Comparison of ENCODE assay signal across 22 cellular contexts in genomic region chr19:17398902-17399527, GRCh38. TPM values are rescaled to one million over a fixed set of nuclear protein-coding genes. Genes with fewer than 3 reads are reported as not detected.
A peak's percentile ranks its signal among the peaks of the same experiment; 100 is the strongest.
DNase-seq lines count a peak whose midpoint lies in the region; ATAC-seq lines count a peak whose summit lies in the region.
"Had no signal": no experiment of that assay in that cellular context is flagged by ENCODE, and none has a peak within 500 bp of the region (broad histone marks: within the 10 kb centered on the region; RNA-seq: fewer than 3 reads in every experiment).

No MANE protein-coding gene starts in this region.

- no peaks in the 10 kb centered on the region for H3K9me3 Mint-ChIP-seq in activated naive CD8-positive, alpha-beta T cell (ENCODE audit: low read depth)
- H3K9me3 Mint-ChIP-seq in activated naive CD8-positive, alpha-beta T cell treated with anti-CD3 and anti-CD28 coated beads, Interleukin-2, amount 50 U/mL, for 24 hours, result no peaks in the 10 kb centered on the region
- H3K9me3 Mint-ChIP-seq in central memory CD8-positive, alpha-beta T cell, result no peaks in the 10 kb centered on the region
- H3K9me3 Mint-ChIP-seq: H9 had no signal

- intact Hi-C loops in Right ventricle myocardium superior (cut with DNase I), result loop anchor here (5.0 kb wide), 1 partner anchor 68 kb away; no protein-coding TSS in a partner anchor

- H3K27ac Mint-ChIP-seq in activated naive CD8-positive, alpha-beta T cell, result peak overlapping the region; percentile 46
- no peak overlapping the region for H3K27ac Mint-ChIP-seq in activated naive CD8-positive, alpha-beta T cell treated with anti-CD3 and anti-CD28 coated beads, Interleukin-2, amount 50 U/mL, for 24 hours
- peak overlapping the region; percentile 14 for H3K27ac Mint-ChIP-seq in T-helper 17 cell
- peak overlapping the region; percentile 25 for H3K27ac Mint-ChIP-seq in central memory CD8-positive, alpha-beta T cell (ENCODE audit: low read depth)
- H3K27ac Mint-ChIP-seq: B cell, H9 had no signal

- no peaks in the 10 kb centered on the region for H3K27me3 Mint-ChIP-seq in activated naive CD8-positive, alpha-beta T cell
- H3K27me3 Mint-ChIP-seq in activated naive CD8-positive, alpha-beta T cell treated with anti-CD3 and anti-CD28 coated beads, Interleukin-2, amount 50 U/mL, for 24 hours, result no peaks in the 10 kb centered on the region
- no peaks in the 10 kb centered on the region for H3K27me3 Mint-ChIP-seq in T-helper 17 cell
- no peaks in the 10 kb centered on the region for H3K27me3 Mint-ChIP-seq in central memory CD8-positive, alpha-beta T cell
- H3K27me3 Mint-ChIP-seq: B cell had no signal

- H3K4me1 Mint-ChIP-seq in activated naive CD8-positive, alpha-beta T cell (ENCODE audit: low read depth), result peaks cover 9% of the 10 kb centered on the region
- peaks cover 19% of the 10 kb centered on the region for H3K4me1 Mint-ChIP-seq in activated naive CD8-positive, alpha-beta T cell treated with anti-CD3 and anti-CD28 coated beads, Interleukin-2, amount 50 U/mL, for 24 hours
- H3K4me1 Mint-ChIP-seq in T-helper 17 cell, result peaks cover 17% of the 10 kb centered on the region
- peaks cover 8% of the 10 kb centered on the region for H3K4me1 Mint-ChIP-seq in central memory CD8-positive, alpha-beta T cell

- ATAC-seq in activated naive CD8-positive, alpha-beta T cell treated with anti-CD3 and anti-CD28 coated beads, Interleukin-2, amount 50 U/mL, for 24 hours, result no peak
- ATAC-seq in T-helper 17 cell (no peak), GM18502 (IDR thresholded peaks at IDR 0.05; ENCODE audit: poor library complexity, unreplicated experiment) (no peak), Right ventricle myocardium superior (ENCODE audit: poor library complexity) (no peak), HG02763 (IDR thresholded peaks at IDR 0.05; ENCODE audit: unreplicated experiment) (no peak)
- no peak for ATAC-seq in central memory CD8-positive, alpha-beta T cell (replicated peaks; ENCODE audit: extremely low read depth, poor library complexity, severe bottlenecking)
- ATAC-seq: A549, Panc1 had no signal

- no peaks in the 10 kb centered on the region for H3K36me3 Mint-ChIP-seq in activated naive CD8-positive, alpha-beta T cell
- H3K36me3 Mint-ChIP-seq in activated naive CD8-positive, alpha-beta T cell treated with anti-CD3 and anti-CD28 coated beads, Interleukin-2, amount 50 U/mL, for 24 hours (ENCODE audit: low read depth), result peaks cover 18% of the 10 kb centered on the region
- peaks cover 2% of the 10 kb centered on the region for H3K36me3 Mint-ChIP-seq in T-helper 17 cell (ENCODE audit: low read depth)
- peaks cover 33% of the 10 kb centered on the region for H3K36me3 Mint-ChIP-seq in central memory CD8-positive, alpha-beta T cell (ENCODE audit: insufficient read depth)

- no peaks in the 10 kb centered on the region for H3K9me3 ChIP-seq in T-helper 17 cell (ENCODE audit: control insufficient read depth, low read length, poor library complexity, severe bottlenecking)
- H3K9me3 ChIP-seq: A549, SJCRH30 had no signal

- no peak overlapping the region for H3K4me3 Mint-ChIP-seq in activated naive CD8-positive, alpha-beta T cell
- no peak overlapping the region for H3K4me3 Mint-ChIP-seq in activated naive CD8-positive, alpha-beta T cell treated with anti-CD3 and anti-CD28 coated beads, Interleukin-2, amount 50 U/mL, for 24 hours
- H3K4me3 Mint-ChIP-seq in T-helper 17 cell, result no peak overlapping the region
- H3K4me3 Mint-ChIP-seq in central memory CD8-positive, alpha-beta T cell, result no peak overlapping the region
- H3K4me3 Mint-ChIP-seq: B cell, H9 had no signal

- no peak for DNase-seq in activated naive CD8-positive, alpha-beta T cell treated with anti-CD3 and anti-CD28 coated beads, Interleukin-2, amount 50 U/mL, for 24 hours
- DNase-seq in T-helper 17 cell (no peak), Right ventricle myocardium superior (no peak)
- DNase-seq in central memory CD8-positive, alpha-beta T cell (ENCODE audit: low spot score in 2 of 2), result no peak
- DNase-seq: DMS53; GDM1; GM23248; H9; NCI-H1105 treated with DMSO at 0.1 percent for 48 hours; NCI-H2029 treated with DMSO at 0.1 percent for 48 hours; NCI-H345; NCI-H524; NCI-H774; NK-92 treated with Interleukin-12 subunit alpha and Interleukin-12 subunit beta, amount 100 ng/mL, for 24 hours; SJCRH30 had no signal

RNA-seq across cellular contexts. Expression of gene CCDC194, which starts 5.0 kb away (rescaled TPM):
- total RNA-seq in T-helper 17 cell (under 1 TPM in 1 of 2 donors, not detected in 1; 0.44 TPM), Right ventricle myocardium superior (not detected)
- total RNA-seq: GM23248, SJCRH30 had no signal

RNA-seq across cellular contexts. Expression of gene BST2, which starts 6.4 kb away (rescaled TPM):
- 10 to 100 TPM; 36.7 to 38.1 TPM for total RNA-seq in T-helper 17 cell
- 46.5 TPM for total RNA-seq in Right ventricle myocardium superior
- total RNA-seq: GM23248 had no signal

RNA-seq across cellular contexts. Expression of gene MVB12A, which starts 20.8 kb away (rescaled TPM):
- total RNA-seq in T-helper 17 cell, result 10 to 100 TPM; 17.9 to 20.3 TPM
- 20.3 TPM for total RNA-seq in Right ventricle myocardium superior

RNA-seq across cellular contexts. Expression of gene PLVAP, which starts 21.9 kb away (rescaled TPM):
- total RNA-seq in T-helper 17 cell (not detected), Right ventricle myocardium superior (18.1 TPM)
- total RNA-seq: B cell, GM23248, H9, HT-29, SJCRH30 had no signal

RNA-seq across cellular contexts. Expression of gene TMEM221, which starts 49.5 kb away (rescaled TPM):
- total RNA-seq in T-helper 17 cell (not detected), Right ventricle myocardium superior (0.11 TPM)
- total RNA-seq: B cell, HT-29 had no signal
